In the genomic region with DNA sequence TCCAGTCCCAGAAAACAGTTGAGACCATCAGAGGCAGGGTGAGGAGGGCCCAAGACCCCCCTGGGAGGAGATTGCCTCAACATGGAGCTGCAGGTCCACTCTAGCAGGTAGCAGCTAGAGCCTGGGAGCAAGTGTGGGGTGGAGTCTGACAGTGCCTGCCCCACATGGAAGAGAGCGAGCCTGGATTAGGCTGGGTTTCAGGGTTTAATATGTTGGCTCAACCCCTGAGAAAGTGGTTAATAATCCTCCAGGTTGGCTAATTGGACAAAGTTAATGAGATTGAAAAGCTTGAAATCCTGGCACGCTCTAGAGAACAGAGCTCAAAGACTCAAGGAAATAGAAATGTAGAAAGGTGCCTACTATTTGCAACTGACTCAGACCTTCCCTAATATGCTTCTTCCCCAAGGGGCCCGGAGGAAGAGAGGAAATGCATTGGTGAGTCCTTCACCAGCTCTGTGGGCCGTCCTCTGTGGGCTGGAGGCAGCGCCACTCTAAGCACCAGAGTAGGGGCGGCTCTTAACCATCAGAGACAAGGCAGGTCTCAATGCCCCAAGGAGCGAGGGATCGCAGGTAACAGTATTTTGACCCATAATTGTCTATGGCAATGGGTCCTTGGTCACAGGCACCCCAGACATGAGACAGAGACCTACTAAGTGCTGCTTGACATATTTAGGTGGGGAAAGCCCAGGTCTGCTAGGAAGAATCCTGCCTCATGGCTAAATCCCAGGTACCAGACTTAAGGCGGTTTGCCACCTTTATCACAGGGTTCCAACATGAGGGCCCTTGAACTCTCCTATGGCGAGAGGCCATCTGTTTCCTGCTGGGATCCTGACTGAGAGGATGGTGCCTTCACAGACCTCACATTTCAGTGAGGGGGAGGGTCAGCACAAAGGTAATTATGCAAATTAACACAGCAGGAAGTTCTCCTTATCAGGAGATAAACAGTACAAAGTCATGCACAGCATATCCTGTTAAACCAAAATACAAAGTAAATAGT, we compare ENCODE assay signal across 9 cellular contexts. TPM values are rescaled to one million over a fixed set of nuclear protein-coding genes. Genes with fewer than 3 reads are reported as not detected.
DNase-seq lines count a peak whose midpoint lies in the region; ATAC-seq, FAIRE-seq and TF ChIP-seq lines count a peak whose summit lies in the region.
"Had no signal": no experiment of that assay in that cellular context is flagged by ENCODE, and none has a peak within 500 bp of the region (broad histone marks: within the 10 kb centered on the region; RNA-seq: fewer than 3 reads in every experiment).

No MANE protein-coding gene starts in this region.

- no peaks in the 10 kb centered on the region for H3K36me3 Mint-ChIP-seq in memory B cell
- no peaks in the 10 kb centered on the region for H3K36me3 Mint-ChIP-seq in osteocyte (ENCODE audit: unreplicated experiment)

- no peaks in the 10 kb centered on the region for H3K36me3 ChIP-seq in KMS-11 (ENCODE audit: insufficient read depth)

- H2AFZ ChIP-seq in KMS-11 (ENCODE audit: low read depth), result no peak overlapping the region

- H3K4me1 Mint-ChIP-seq in memory B cell, result peaks cover 56% of the 10 kb centered on the region
- H3K4me1 Mint-ChIP-seq in osteocyte (ENCODE audit: unreplicated experiment), result peaks cover 15% of the 10 kb centered on the region

- H4K20me1 ChIP-seq in KMS-11 (ENCODE audit: insufficient read depth), result no peaks in the 10 kb centered on the region

- H3K4me3 Mint-ChIP-seq in memory B cell (no peak overlapping the region), osteocyte (ENCODE audit: unreplicated experiment) (no peak overlapping the region)

- TF ChIP-seq CTCF in D721Med (IDR thresholded peaks at IDR 0.05; ENCODE audit: insufficient read depth, missing control alignments), result no peak
- TF ChIP-seq CTCF in KMS-11 (conservative IDR thresholded peaks at IDR 0.05; ENCODE audit: low read depth, low read length), result no peak
- no peak for TF ChIP-seq CTCF in osteocyte (IDR thresholded peaks at IDR 0.05)

- H3K4me2 ChIP-seq in KMS-11, result peak overlapping the region; percentile 49; the same call in 1 of the 2 replicates

- no peak overlapping the region for H3K27ac ChIP-seq in KMS-11

- no peaks in the 10 kb centered on the region for H3K27me3 Mint-ChIP-seq in memory B cell
- peaks cover 5% of the 10 kb centered on the region for H3K27me3 Mint-ChIP-seq in osteocyte (ENCODE audit: unreplicated experiment)

- H3K4me3 ChIP-seq in KMS-11 (IDR thresholded peaks at IDR 0.05; ENCODE audit: insufficient read depth, low read depth, low read length), result no peak overlapping the region

- no peaks in the 10 kb centered on the region for H3K79me2 ChIP-seq in KMS-11 (ENCODE audit: insufficient read depth, low read depth)

- no peak for FAIRE-seq in D721Med (lab: Jason Lieb, UNC)
- no peak for FAIRE-seq in urothelium cell line (lab: Jason Lieb, UNC)
- FAIRE-seq: astrocyte had no signal

- H3K9ac ChIP-seq in KMS-11, result no peak overlapping the region

- peak; percentile 68 for TF ChIP-seq POLR2A in Raji (IDR thresholded peaks at IDR 0.05; ENCODE audit: insufficient read depth, low read depth, low read length)

- ATAC-seq in memory B cell (ENCODE audit: low read depth) (no peak), HG03565 (IDR thresholded peaks at IDR 0.05; ENCODE audit: unreplicated experiment) (no peak)

- no peaks in the 10 kb centered on the region; the same call in 1 of the 2 replicates for H3K27me3 ChIP-seq in KMS-11 (ENCODE audit: insufficient read depth, low read depth)

- H3K27ac Mint-ChIP-seq in memory B cell (peak overlapping the region; percentile 99), osteocyte (ENCODE audit: unreplicated experiment) (no peak overlapping the region)

- H3K9me3 Mint-ChIP-seq in memory B cell, result no peaks in the 10 kb centered on the region
- no peaks in the 10 kb centered on the region for H3K9me3 Mint-ChIP-seq in osteocyte (ENCODE audit: unreplicated experiment)

- peaks cover 77% of the 10 kb centered on the region for H3K4me1 ChIP-seq in KMS-11 (ENCODE audit: low read depth, poor library complexity, severe bottlenecking)

- DNase-seq in D721Med (ENCODE audit: insufficient read length, low spot score) (peak; percentile 55), memory B cell (ENCODE audit: low spot score in 2 of 2) (no peak), AG20443 (ENCODE audit: low spot score) (no peak), urothelium cell line (ENCODE audit: low spot score) (no peak), osteocyte (ENCODE audit: extremely low spot score, unreplicated experiment) (no peak)

RNA-seq across cellular contexts. Expression of gene RSPH1, which starts 33.8 kb away (rescaled TPM):
- total RNA-seq in osteocyte, result 0.19 and 0.34 TPM in 2 replicates

RNA-seq across cellular contexts. Expression of gene SLC37A1, which starts 51.5 kb away (rescaled TPM):
- 13.2 and 13.5 TPM in 2 replicates for total RNA-seq in osteocyte

RNA-seq across cellular contexts. Expression of gene UBASH3A, which starts 58.5 kb away (rescaled TPM):
- total RNA-seq in osteocyte, result not detected in 2 replicates
- total RNA-seq: astrocyte had no signal
